8 cellular contexts compared by ENCODE assay signal in genomic region chr12:31728917-31729640, GRCh38. TPM values are rescaled to one million over a fixed set of nuclear protein-coding genes. Genes with fewer than 3 reads are reported as not detected.
DNase-seq lines count a peak whose midpoint lies in the region; ATAC-seq and TF ChIP-seq lines count a peak whose summit lies in the region.

Gene AMN1 (minus strand): TSS chr12:31729021. CDS start chr12:31729008, 13 bp downstream.

- H3K9me3 ChIP-seq in left lung, result peaks cover 0 to 9% of the 10 kb centered on the region in 2 donors

- DNase-seq in C1 segment of cervical spinal cord (lab: John Stamatoyannopoulos, UW), result peak; percentile 75 to 99 (median 96)
- peak; percentile 100 for DNase-seq in NCI-H748 (lab: John Stamatoyannopoulos, UW; ENCODE audit: unreplicated experiment)
- peak; percentile 98 for DNase-seq in activated CD4-positive, alpha-beta T cell treated with anti-CD3 and anti-CD28 coated beads, Interleukin-2, amount 50 U/mL, for 4 hours
- DNase-seq in dermis blood vessel endothelial cell, result peak; percentile 99
- peak; percentile 100 for DNase-seq in left lung
- DNase-seq in stimulated activated CD4-positive, alpha-beta T cell treated with anti-CD3 and anti-CD28 coated beads, Interleukin-2, amount 100 ng/mL, for 4 hours (ENCODE audit: low read depth), result peak; percentile 95

- no peaks in the 10 kb centered on the region for H3K27me3 ChIP-seq in left lung

- peaks cover 7 to 72% of the 10 kb centered on the region in 2 donors for H3K4me1 ChIP-seq in left lung

- no peaks in the 10 kb centered on the region for H3K36me3 ChIP-seq in left lung

- peak in 1 of 2 donors; percentile 30 for TF ChIP-seq CTCF in left lung (IDR thresholded peaks at IDR 0.05)

- H3K27ac ChIP-seq in left lung, result peak within 1 kb of the TSS; percentile 94 to 96

- intact Hi-C loops in left lung (cut with DNase I), result no loop called here

- ATAC-seq in GM19351 (IDR thresholded peaks at IDR 0.05; ENCODE audit: unreplicated experiment) (peak; percentile 93), HG03520 (IDR thresholded peaks at IDR 0.05; ENCODE audit: unreplicated experiment) (peak; percentile 95), left lung (peak; percentile 96)

- H3K4me3 ChIP-seq in left lung, result peak within 1 kb of the TSS; percentile 50 to 51

RNA-seq across cellular contexts. Expression of gene AMN1, which starts in this region (rescaled TPM):
- total RNA-seq in dermis blood vessel endothelial cell (17.5 and 18.1 TPM in 2 replicates), left lung (10 to 100 TPM in 1 of 2 donors, 1 to 10 TPM in 1; 6.6 to 11.5 TPM)

Comparison
In these comparisons a context has a peak if more than half of its experiments do, and no peak if none do; other contexts are left out.
1. Peak in every context shown above with its lines: DNase-seq, ATAC-seq, H3K4me3 ChIP-seq and H3K27ac ChIP-seq.